8 cellular contexts compared by ENCODE assay signal in the genomic region with DNA sequence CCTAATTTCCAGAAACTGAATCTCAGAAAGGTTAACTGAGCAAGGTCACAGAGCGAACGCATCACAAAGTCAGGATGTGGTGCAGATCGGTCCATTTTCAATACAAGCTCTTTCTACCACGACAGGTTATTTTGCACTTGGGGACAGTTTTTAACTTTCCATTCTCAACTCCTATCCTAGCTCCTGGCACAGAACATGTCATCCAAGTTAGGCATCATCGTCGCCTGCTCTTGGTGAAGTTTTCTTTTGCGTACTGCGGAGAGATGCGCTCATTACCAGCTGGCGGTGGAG. TPM values are rescaled to one million over a fixed set of nuclear protein-coding genes. Genes with fewer than 3 reads are reported as not detected.
DNase-seq lines count a peak whose midpoint lies in the region; ATAC-seq and TF ChIP-seq lines count a peak whose summit lies in the region.

No MANE protein-coding gene starts in this region.

- H3K4me1 ChIP-seq in cardiac muscle cell (ENCODE audit: low read depth) (peaks cover 9% of the 10 kb centered on the region), ascending aorta (peaks cover 0 to 17% of the 10 kb centered on the region in 2 donors), lower lobe of right lung (peaks cover 35% of the 10 kb centered on the region)

- H3K27ac ChIP-seq in cardiac muscle cell (peak overlapping the region; percentile 96), ascending aorta (peak overlapping the region; percentile 85 to 93), lower lobe of right lung (peak overlapping the region; percentile 96)

- H3K27me3 ChIP-seq in cardiac muscle cell (no peaks in the 10 kb centered on the region), ascending aorta (no peaks in the 10 kb centered on the region), lower lobe of right lung (ENCODE audit: low read depth) (no peaks in the 10 kb centered on the region)

- intact Hi-C loops in cardiac septum (cut with DNase I) = loop anchor here (5.0 kb wide), 1 partner anchor 117 kb away; the partner anchor contains the start of gene TEX2
- intact Hi-C loops in ascending aorta (cut with DNase I) = loop anchor here (1.0 to 10.0 kb wide), 2 partner anchors 15 to 359 kb away; partner anchors contain the start of genes CEP95, DDX5 and ERN1
- intact Hi-C loops in lower lobe of right lung (cut with DNase I) = no loop called here

- DNase-seq in cardiac muscle cell (ENCODE audit: low read depth in 1 of 2, low spot score in 1 of 2) (no peak), cardiac septum (ENCODE audit: low spot score) (no peak), ascending aorta (ENCODE audit: low spot score in 2 of 2) (no peak), lower lobe of right lung (no peak), NCI-H2171 treated with DMSO at 0.1 percent for 48 hours (lab: John Stamatoyannopoulos, UW) (no peak), HPDE6-E6E7 (ENCODE audit: extremely low spot score) (no peak)

- H3K4me3 ChIP-seq in cardiac muscle cell = peak overlapping the region; percentile 45
- peak overlapping the region; percentile 76 to 90 for H3K4me3 ChIP-seq in ascending aorta
- H3K4me3 ChIP-seq in lower lobe of right lung = peak overlapping the region; percentile 92

- H3K36me3 ChIP-seq in cardiac muscle cell = peaks cover 8% of the 10 kb centered on the region
- H3K36me3 ChIP-seq in ascending aorta = peaks cover 0 to 4% of the 10 kb centered on the region in 2 donors
- peaks cover 3% of the 10 kb centered on the region for H3K36me3 ChIP-seq in lower lobe of right lung

- H3K9me3 ChIP-seq in cardiac muscle cell (ENCODE audit: low read depth) (no peaks in the 10 kb centered on the region), ascending aorta (no peaks in the 10 kb centered on the region), lower lobe of right lung (no peaks in the 10 kb centered on the region)

- ATAC-seq in lower lobe of right lung = peak; percentile 1 to 10
- no peak for ATAC-seq in HG03439 (IDR thresholded peaks at IDR 0.05; ENCODE audit: unreplicated experiment)
- no peak for ATAC-seq in HG03432 (IDR thresholded peaks at IDR 0.05; ENCODE audit: unreplicated experiment)

- peak; percentile 2 for TF ChIP-seq CTCF in cardiac muscle cell (IDR thresholded peaks at IDR 0.05; ENCODE audit: low read depth, low read length)
- no peak for TF ChIP-seq CTCF in ascending aorta (IDR thresholded peaks at IDR 0.05)
- TF ChIP-seq CTCF in lower lobe of right lung (IDR thresholded peaks at IDR 0.05) = no peak

RNA-seq across cellular contexts. Expression of gene ERN1, which starts 15.5 kb away (rescaled TPM):
- total RNA-seq in cardiac muscle cell (6.6 and 8.9 TPM in 2 replicates), cardiac septum (6.9 TPM), ascending aorta (26.5 TPM), lower lobe of right lung (39.7 TPM)
- 12.4 and 17.9 TPM in 2 replicates for polyA plus RNA-seq in cardiac muscle cell

Comparison
In these comparisons a context has a peak if more than half of its experiments do, and no peak if none do; other contexts are left out.
1. ATAC-seq: peak in lower lobe of right lung (2 of 2); none in HG03439 (single experiment) and HG03432 (single experiment).
2. Peak in every context shown above with its lines, with median percentiles within 50 percentile points of each other: H3K27ac ChIP-seq and H3K4me3 ChIP-seq.